ENCODE assay signal across 16 cellular contexts in the genomic region with DNA sequence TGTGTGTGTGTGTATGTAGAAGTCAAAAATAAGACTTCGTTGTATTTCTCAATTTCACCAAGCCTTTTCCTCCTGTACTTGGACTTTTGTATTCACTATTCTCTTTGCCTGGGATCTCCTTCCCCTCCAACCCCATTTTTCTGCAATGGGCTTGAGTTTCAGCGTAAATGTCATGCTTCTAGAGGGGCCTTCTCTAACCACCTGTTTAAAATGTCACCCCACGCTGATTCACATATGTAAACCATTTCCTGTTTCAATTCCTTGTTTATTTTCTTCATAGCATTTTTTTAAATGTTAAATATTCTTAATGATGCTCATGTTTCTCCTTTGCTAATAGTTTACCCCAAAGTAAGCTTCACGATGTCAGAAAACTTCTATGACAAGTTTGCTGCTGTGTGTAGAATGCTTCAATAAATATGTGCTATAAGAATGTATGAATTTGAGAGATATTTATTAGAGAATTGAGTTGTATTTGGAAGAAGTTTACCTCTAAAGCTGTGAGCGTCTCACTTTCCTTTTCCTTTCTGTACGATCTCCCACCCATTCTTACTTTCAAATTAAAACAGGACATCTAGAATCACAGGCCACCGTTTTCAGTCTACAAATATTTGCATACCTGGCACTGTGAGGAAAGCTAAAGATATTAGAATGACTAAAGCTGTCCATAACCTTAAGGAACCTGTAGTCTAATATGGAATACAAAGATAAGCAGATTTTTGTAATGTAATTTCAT.
"Had no signal": no experiment of that assay in that cellular context is flagged by ENCODE, and none has a peak within 500 bp of the region (broad histone marks: within the 10 kb centered on the region; RNA-seq: fewer than 3 reads in every experiment).

No MANE protein-coding gene starts in this region.

- H3K4me3 ChIP-seq: breast epithelium, lung, neural progenitor cell, pancreas, thoracic aorta had no signal

- H3K27ac ChIP-seq: breast epithelium, foreskin keratinocyte, pancreas, thoracic aorta had no signal

- H2AFZ ChIP-seq: neural progenitor cell had no signal

- H3K9me3 ChIP-seq: breast epithelium, pancreas, thoracic aorta had no signal

- H3K4me1 ChIP-seq: breast epithelium, foreskin keratinocyte, pancreas had no signal

- ATAC-seq: activated CD8-positive, alpha-beta T cell treated with anti-CD3 and anti-CD28 coated beads, Interleukin-2, amount 10 ng/mL, durations not matched to agents 7 days and 5 days; foreskin keratinocyte; pancreas; stimulated activated naive CD8-positive, alpha-beta T cell treated with anti-CD3 and anti-CD28 coated beads, Interleukin-15, amount 100 ng/mL, for 72 hours had no signal

- H3K36me3 ChIP-seq: breast epithelium, neural progenitor cell, pancreas, thoracic aorta had no signal

- DNase-seq: activated CD4-positive, alpha-beta T cell treated with anti-CD3 and anti-CD28 coated beads for 48 hours; activated CD8-positive, alpha-beta T cell treated with anti-CD3 and anti-CD28 coated beads, Interleukin-2, amount 10 ng/mL, durations not matched to agents 7 days and 5 days; activated naive CD4-positive, alpha-beta T cell; aorta; dermis blood vessel endothelial cell; foreskin keratinocyte; immature natural killer cell; midbrain; pancreas; stimulated activated CD4-positive, alpha-beta T cell treated with anti-CD3 and anti-CD28 coated beads, Interleukin-4, amount 100 ng/mL, for 1 hour; stimulated activated CD8-positive, alpha-beta memory T cell treated with anti-CD3 and anti-CD28 coated beads, Interleukin-4, amount 100 ng/mL, for 48 hours; stimulated activated naive CD8-positive, alpha-beta T cell treated with anti-CD3 and anti-CD28 coated beads, Interleukin-15, amount 100 ng/mL, for 72 hours had no signal
